Comparison of ENCODE assay signal across 8 cellular contexts in genomic region chr6:53437557-53438202, GRCh38.
DNase-seq lines count a peak whose midpoint lies in the region; ATAC-seq and TF ChIP-seq lines count a peak whose summit lies in the region.

No MANE protein-coding gene starts in this region.

- no peak for TF ChIP-seq POLR2A in gastroesophageal sphincter (IDR thresholded peaks at IDR 0.05)

- H3K36me3 ChIP-seq in left lung: no peaks in the 10 kb centered on the region
- no peaks in the 10 kb centered on the region for H3K36me3 ChIP-seq in upper lobe of right lung
- no peaks in the 10 kb centered on the region for H3K36me3 ChIP-seq in gastroesophageal sphincter

- peak; percentile 59 for DNase-seq in AG20443 (ENCODE audit: low spot score)
- DNase-seq in GM12865 (ENCODE audit: low read depth): peak; percentile 45
- DNase-seq in HUDEP-2 (lab: John Stamatoyannopoulos, UW; ENCODE audit: unreplicated experiment in 76 of 76): peak in 50 of 76 experiments; percentile 2 to 77 (median 34)
- DNase-seq in RKO (ENCODE audit: low spot score): peak; percentile 84
- DNase-seq in cerebellum (ENCODE audit: low spot score): peak; percentile 24
- DNase-seq in left lung: no peak
- DNase-seq in upper lobe of right lung: no peak

- H3K9me3 ChIP-seq in left lung (no peaks in the 10 kb centered on the region), upper lobe of right lung (no peaks in the 10 kb centered on the region), gastroesophageal sphincter (no peaks in the 10 kb centered on the region)

- H3K27ac ChIP-seq in left lung (no peak overlapping the region), upper lobe of right lung (no peak overlapping the region), gastroesophageal sphincter (no peak overlapping the region)

- 66 to 73% methylated on average over 5 of the region's 5 CpGs for WGBS in gastroesophageal sphincter (ENCODE audit: low coverage in 1 of 2), 2 donors

- no peak for TF ChIP-seq EP300 in gastroesophageal sphincter (IDR thresholded peaks at IDR 0.05)

- ATAC-seq in left lung: peak; percentile 88
- peak; percentile 88 for ATAC-seq in upper lobe of right lung
- ATAC-seq in gastroesophageal sphincter: no peak

- intact Hi-C loops in left lung (cut with DNase I): no loop called here
- intact Hi-C loops in upper lobe of right lung (cut with DNase I): no loop called here

- H3K27me3 ChIP-seq in left lung (no peaks in the 10 kb centered on the region), upper lobe of right lung (no peaks in the 10 kb centered on the region), gastroesophageal sphincter (no peaks in the 10 kb centered on the region)

- H3K4me3 ChIP-seq in GM12865 (ENCODE audit: low read depth, low read length) (no peak overlapping the region), left lung (no peak overlapping the region), upper lobe of right lung (no peak overlapping the region), gastroesophageal sphincter (no peak overlapping the region)

- H3K4me1 ChIP-seq in left lung (peaks cover 3 to 16% of the 10 kb centered on the region in 2 donors), upper lobe of right lung (no peaks in the 10 kb centered on the region), gastroesophageal sphincter (peaks cover 0 to 29% (median 5%) of the 10 kb centered on the region in 3 donors)

- TF ChIP-seq CTCF in GM12865 (IDR thresholded peaks at IDR 0.05; ENCODE audit: insufficient read depth, low read depth, low read length, missing control alignments) (peak; percentile 53), left lung (IDR thresholded peaks at IDR 0.05) (peak; percentile 37 to 49), upper lobe of right lung (IDR thresholded peaks at IDR 0.05) (peak; percentile 59), gastroesophageal sphincter (IDR thresholded peaks at IDR 0.05) (peak in 2 of 4 experiments; percentile 14 to 24)

Comparison
In these comparisons a context has a peak if more than half of its experiments do, and no peak if none do; other contexts are left out.
1. DNase-seq: peak in AG20443 (single experiment), GM12865 (single experiment), HUDEP-2 (50 of 76), RKO (single experiment) and cerebellum (single experiment); none in left lung (0 of 2) and upper lobe of right lung (single experiment).